In the genomic region with DNA sequence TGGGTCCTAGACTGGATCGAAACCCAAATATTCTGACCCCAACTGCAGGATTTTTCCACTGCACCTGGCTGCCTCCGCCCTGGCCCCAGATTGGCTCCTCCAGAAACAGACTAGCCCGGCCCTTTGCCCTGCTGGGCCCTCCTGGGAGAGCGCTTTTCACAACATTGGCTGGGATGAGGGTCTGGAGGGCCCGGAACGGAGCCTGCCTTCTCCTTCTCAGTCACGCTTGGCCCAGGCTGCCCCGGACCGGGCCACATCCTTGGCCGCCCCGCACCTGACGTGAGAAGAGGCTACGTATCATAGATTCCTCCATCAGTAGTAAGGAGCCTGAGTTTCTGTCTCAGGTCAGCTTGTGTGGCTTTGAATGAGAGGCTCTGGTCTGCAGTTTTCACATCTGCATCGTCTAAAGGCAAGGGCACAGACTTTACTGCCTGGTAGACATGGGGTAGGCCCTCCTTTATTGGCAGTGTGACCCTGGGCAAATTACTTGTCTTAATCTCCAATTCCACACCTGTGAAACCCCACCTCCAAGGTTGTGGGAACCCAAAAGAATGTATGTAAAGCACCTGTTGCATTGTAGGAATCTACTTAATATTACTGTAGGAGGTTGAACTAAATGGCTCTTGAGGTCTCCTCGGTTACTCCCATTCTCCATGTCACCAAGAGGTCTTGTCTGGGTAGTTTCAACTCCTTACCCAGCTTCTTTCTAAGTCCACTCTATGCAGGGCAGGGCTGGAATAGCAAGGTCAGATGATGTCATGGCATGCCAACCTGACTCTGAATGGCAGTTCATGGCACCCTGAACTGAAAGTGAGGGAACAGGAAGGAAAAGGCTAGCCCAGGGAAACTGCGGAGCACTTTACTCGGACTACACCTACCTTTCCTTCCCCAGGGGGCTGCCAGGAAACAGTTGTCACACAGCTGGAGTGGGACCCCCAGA, we compare ENCODE assay signal across 8 cellular contexts. TPM values are rescaled to one million over a fixed set of nuclear protein-coding genes. Genes with fewer than 3 reads are reported as not detected.
A peak's percentile ranks its signal among the peaks of the same experiment; 100 is the strongest.
DNase-seq lines count a peak whose midpoint lies in the region; ATAC-seq, FAIRE-seq and TF ChIP-seq lines count a peak whose summit lies in the region.

No MANE protein-coding gene starts in this region.

- ATAC-seq in HG03520 (IDR thresholded peaks at IDR 0.05; ENCODE audit: unreplicated experiment): peak; percentile 12

- H3K36me3 ChIP-seq in iPS-20b (ENCODE audit: insufficient read depth, low read depth, low read length): peaks cover 8% of the 10 kb centered on the region

- no peak for TF ChIP-seq POLR2A in GM12891 (IDR thresholded peaks at IDR 0.05; ENCODE audit: low read depth, low read length)

- no peaks in the 10 kb centered on the region for H3K9me3 ChIP-seq in iPS-20b (ENCODE audit: insufficient read depth, low read depth, low read length)

- peak; percentile 24 for DNase-seq in activated CD4-positive, alpha-beta T cell treated with anti-CD3 and anti-CD28 coated beads for 48 hours
- no peak for DNase-seq in activated CD4-positive, alpha-beta T cell treated with anti-CD3 and anti-CD28 coated beads for 4 hours
- peak; percentile 43 for DNase-seq in stimulated activated CD8-positive, alpha-beta memory T cell treated with anti-CD3 and anti-CD28 coated beads, Interleukin-4, amount 100 ng/mL, for 48 hours
- no peak for DNase-seq in GM19239 (ENCODE audit: insufficient read length, low spot score)
- no peak for DNase-seq in GM12891 (ENCODE audit: insufficient read length, low spot score)

- H3K9ac ChIP-seq in iPS-20b (ENCODE audit: low read depth, low read length): peak overlapping the region; percentile 64; the same call in 1 of the 2 replicates

- no peaks in the 10 kb centered on the region for H3K27me3 ChIP-seq in iPS-20b (ENCODE audit: insufficient read depth, low read length)

- peaks cover 4% of the 10 kb centered on the region; the same call in 1 of the 2 replicates for H3K4me1 ChIP-seq in iPS-20b (ENCODE audit: insufficient read depth, low read length)

- peak overlapping the region; percentile 72 for H3K4me3 ChIP-seq in iPS-20b (ENCODE audit: low read length)

- no peak for FAIRE-seq in GM19239 (lab: Jason Lieb, UNC)
- no peak for FAIRE-seq in GM12891 (lab: Jason Lieb, UNC)

- H3K27ac ChIP-seq in angular gyrus (ENCODE audit: low read depth, low read length): peak overlapping the region; percentile 81
- no peak overlapping the region for H3K27ac ChIP-seq in iPS-20b (ENCODE audit: low read length)

TF ChIP-seq in GM12891, 5 proteins besides CTCF, POLR2A, EP300 and RAD21:
- TF ChIP-seq POLR2AphosphoS5 (IDR thresholded peaks at IDR 0.05; ENCODE audit: low read depth, low read length) (no peak), PAX5 (IDR thresholded peaks at IDR 0.05; ENCODE audit: insufficient read depth, low read length, severe bottlenecking) (no peak)

RNA-seq across cellular contexts. Expression of gene LRRC3C, which starts 0.7 kb away (rescaled TPM):
- not detected for polyA plus RNA-seq in GM12891 (2012; ENCODE audit: low read depth, missing spikeins)

RNA-seq across cellular contexts. Expression of gene ORMDL3, which starts 0.8 kb away (rescaled TPM):
- 83.4 TPM for polyA plus RNA-seq in GM12891 (2012; ENCODE audit: low read depth, missing spikeins)

RNA-seq across cellular contexts. Expression of gene GSDMB, which starts 9.8 kb away (rescaled TPM):
- polyA plus RNA-seq in GM12891 (2012; ENCODE audit: low read depth, missing spikeins): 8.2 TPM

RNA-seq across cellular contexts. Expression of gene GSDMA, which starts 34.6 kb away (rescaled TPM):
- not detected for polyA plus RNA-seq in GM12891 (2012; ENCODE audit: low read depth, missing spikeins)

RNA-seq across cellular contexts. Expression of gene PSMD3, which starts 52.4 kb away (rescaled TPM):
- polyA plus RNA-seq in GM12891 (2012; ENCODE audit: low read depth, missing spikeins): 91.0 TPM

Comparison
In these comparisons a context has a peak if more than half of its experiments do, and no peak if none do; other contexts are left out.
1. DNase-seq: peak in activated CD4-positive, alpha-beta T cell treated with anti-CD3 and anti-CD28 coated beads for 48 hours (single experiment) and stimulated activated CD8-positive, alpha-beta memory T cell treated with anti-CD3 and anti-CD28 coated beads, Interleukin-4, amount 100 ng/mL, for 48 hours (single experiment); none in activated CD4-positive, alpha-beta T cell treated with anti-CD3 and anti-CD28 coated beads for 4 hours (0 of 2), GM19239 (single experiment) and GM12891 (single experiment).